Comparison of ENCODE assay signal across 9 cellular contexts in the genomic region with DNA sequence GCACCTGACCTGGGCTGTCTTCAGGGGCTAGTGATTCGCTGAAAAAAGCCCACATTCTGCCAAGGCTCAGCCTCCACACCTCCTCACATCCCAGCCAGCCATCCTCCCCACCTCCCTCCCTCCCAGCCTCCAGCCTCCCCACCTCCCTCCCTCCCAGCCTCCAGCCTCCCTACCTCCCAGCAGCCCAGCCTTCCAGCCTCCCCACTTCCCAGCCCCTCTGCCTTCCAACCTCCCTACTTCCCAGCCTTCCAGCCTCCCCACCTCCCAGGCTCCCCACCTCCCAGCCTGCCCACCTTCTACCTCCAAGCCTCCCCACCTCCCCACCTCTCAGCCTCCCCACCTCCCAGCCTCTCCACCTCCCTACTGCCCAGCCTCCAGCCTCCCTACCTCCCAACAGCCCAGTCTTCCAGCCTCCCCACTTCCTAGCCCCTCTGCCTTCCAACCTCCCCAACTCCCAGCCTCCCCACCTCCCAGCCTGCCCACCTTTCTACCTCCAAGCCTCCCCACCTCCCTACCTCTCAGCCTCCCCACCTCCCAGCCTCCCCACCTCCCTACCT. TPM values are rescaled to one million over a fixed set of nuclear protein-coding genes. Genes with fewer than 3 reads are reported as not detected.
"Had no signal": no experiment of that assay in that cellular context is flagged by ENCODE, and none has a peak within 500 bp of the region (broad histone marks: within the 10 kb centered on the region; RNA-seq: fewer than 3 reads in every experiment).

No MANE protein-coding gene starts in this region.

- H3K4me1 Mint-ChIP-seq: activated T-helper 17 cell treated with anti-CD3 and anti-CD28 coated beads, Interleukin-2, amount 50 U/mL, for 72 hours; stimulated activated effector memory CD8-positive, alpha-beta T cell treated with anti-CD3 and anti-CD28 coated beads, Interleukin-12 subunit alpha, Interleukin-12 subunit beta, amount 100 ng/mL, for 72 hours had no signal

- H3K27me3 ChIP-seq: breast epithelium had no signal

- ATAC-seq: activated T-helper 17 cell treated with anti-CD3 and anti-CD28 coated beads, Interleukin-2, amount 50 U/mL, for 72 hours; stimulated activated effector memory CD8-positive, alpha-beta T cell treated with anti-CD3 and anti-CD28 coated beads, Interleukin-12 subunit alpha, Interleukin-12 subunit beta, amount 100 ng/mL, for 72 hours had no signal

- H3K4me3 Mint-ChIP-seq: activated CD4-positive, alpha-beta memory T cell treated with anti-CD3 and anti-CD28 coated beads for 36 hours; activated T-helper 17 cell treated with anti-CD3 and anti-CD28 coated beads, Interleukin-2, amount 50 U/mL, for 72 hours; neural progenitor cell; stimulated activated effector memory CD8-positive, alpha-beta T cell treated with anti-CD3 and anti-CD28 coated beads, Interleukin-12 subunit alpha, Interleukin-12 subunit beta, amount 100 ng/mL, for 72 hours had no signal

- H3K9me3 ChIP-seq: breast epithelium had no signal

- H3K27ac Mint-ChIP-seq: activated CD4-positive, alpha-beta memory T cell treated with anti-CD3 and anti-CD28 coated beads for 36 hours; activated T-helper 17 cell treated with anti-CD3 and anti-CD28 coated beads, Interleukin-2, amount 50 U/mL, for 72 hours; neural progenitor cell; stimulated activated effector memory CD8-positive, alpha-beta T cell treated with anti-CD3 and anti-CD28 coated beads, Interleukin-12 subunit alpha, Interleukin-12 subunit beta, amount 100 ng/mL, for 72 hours had no signal

- H3K27me3 Mint-ChIP-seq: activated CD4-positive, alpha-beta memory T cell treated with anti-CD3 and anti-CD28 coated beads for 36 hours; activated T-helper 17 cell treated with anti-CD3 and anti-CD28 coated beads, Interleukin-2, amount 50 U/mL, for 72 hours had no signal

- H3K36me3 Mint-ChIP-seq: activated CD4-positive, alpha-beta memory T cell treated with anti-CD3 and anti-CD28 coated beads for 36 hours; neural progenitor cell; stimulated activated effector memory CD8-positive, alpha-beta T cell treated with anti-CD3 and anti-CD28 coated beads, Interleukin-12 subunit alpha, Interleukin-12 subunit beta, amount 100 ng/mL, for 72 hours had no signal

- H3K9me3 Mint-ChIP-seq: activated CD4-positive, alpha-beta memory T cell treated with anti-CD3 and anti-CD28 coated beads for 36 hours had no signal

- H3K27ac ChIP-seq: breast epithelium, neural progenitor cell had no signal

- H3K36me3 ChIP-seq: breast epithelium, neural progenitor cell had no signal

- DNase-seq: SIG-M5 had no signal

- H3K4me3 ChIP-seq: breast epithelium, neural progenitor cell had no signal

RNA-seq across cellular contexts. Expression of a gene that starts 33.7 kb away (rescaled TPM):
- total RNA-seq: activated CD4-positive, alpha-beta memory T cell treated with anti-CD3 and anti-CD28 coated beads for 36 hours; activated T-helper 17 cell treated with anti-CD3 and anti-CD28 coated beads, Interleukin-2, amount 50 U/mL, for 72 hours; breast epithelium; liver; mesenteric fat pad had no signal

RNA-seq across cellular contexts. Expression of a gene that starts 44.3 kb away (rescaled TPM):
- total RNA-seq: activated CD4-positive, alpha-beta memory T cell treated with anti-CD3 and anti-CD28 coated beads for 36 hours; activated T-helper 17 cell treated with anti-CD3 and anti-CD28 coated beads, Interleukin-2, amount 50 U/mL, for 72 hours; breast epithelium; frontal cortex had no signal
